ENCODE assay signal across 8 cellular contexts in the genomic region with DNA sequence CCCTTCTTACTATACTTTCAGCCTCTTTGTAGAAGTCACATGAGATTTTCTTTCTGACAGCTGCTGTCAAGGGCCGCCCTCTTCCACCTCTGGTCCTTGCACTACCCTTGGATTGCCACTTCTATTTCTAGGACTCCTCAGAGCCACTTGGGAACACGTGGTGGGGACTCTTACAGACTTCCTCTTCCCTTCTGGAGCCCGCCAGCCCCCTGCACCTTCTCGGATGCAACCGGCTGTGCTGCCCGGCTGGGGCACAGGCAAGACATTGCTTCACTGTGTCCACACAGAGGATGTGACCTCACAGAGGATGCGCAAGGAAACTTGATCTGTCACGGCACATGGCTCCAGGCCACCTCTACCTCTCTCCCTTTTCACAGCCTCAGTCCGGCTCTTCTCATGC. TPM values are rescaled to one million over a fixed set of nuclear protein-coding genes. Genes with fewer than 3 reads are reported as not detected.
DNase-seq lines count a peak whose midpoint lies in the region; ATAC-seq and TF ChIP-seq lines count a peak whose summit lies in the region.

No MANE protein-coding gene starts in this region.

- no peak for ATAC-seq in HG02678 (IDR thresholded peaks at IDR 0.05; ENCODE audit: unreplicated experiment)
- no peak for ATAC-seq in HG02759 (IDR thresholded peaks at IDR 0.05; ENCODE audit: unreplicated experiment)

- no peak overlapping the region for H3K27ac Mint-ChIP-seq in nephron progenitor cell

- DNase-seq in DMS79 (lab: John Stamatoyannopoulos, UW) (peak; percentile 87), NCI-H187 treated with DMSO at 0.1 percent for 48 hours (lab: John Stamatoyannopoulos, UW) (peak; percentile 41), adrenal gland (peak in 6 of 7 donors; percentile 59 to 83 (median 75)), nephron progenitor cell (no peak), NCI-H1930 (lab: John Stamatoyannopoulos, UW) (no peak), kidney glomerular epithelial cell (lab: John Stamatoyannopoulos, UW) (no peak)

- intact Hi-C loops in adrenal gland (cut with DNase I), result no loop called here

- no peaks in the 10 kb centered on the region for H3K36me3 ChIP-seq in adrenal gland (replicated peaks in 1 of 2)

- TF ChIP-seq POLR2A in adrenal gland (IDR thresholded peaks at IDR 0.05), result no peak

- peaks cover 15% of the 10 kb centered on the region for H3K27me3 Mint-ChIP-seq in nephron progenitor cell (ENCODE audit: low read depth, poor library complexity)

- H3K36me3 Mint-ChIP-seq in nephron progenitor cell (ENCODE audit: low read depth), result no peaks in the 10 kb centered on the region

- H3K9me3 ChIP-seq in adrenal gland (replicated peaks in 1 of 3), result no peaks in the 10 kb centered on the region

- no peaks in the 10 kb centered on the region for H3K27me3 ChIP-seq in adrenal gland

- H3K4me1 Mint-ChIP-seq in nephron progenitor cell, result peaks cover 68% of the 10 kb centered on the region

- peak overlapping the region in 1 of 5 donors; percentile 45 for H3K27ac ChIP-seq in adrenal gland

- TF ChIP-seq CTCF in adrenal gland (IDR thresholded peaks at IDR 0.05) (no peak), nephron progenitor cell (IDR thresholded peaks at IDR 0.05) (no peak)

- H3K4me1 ChIP-seq in adrenal gland (replicated peaks in 1 of 2), result peaks cover 13 to 44% of the 10 kb centered on the region in 2 donors

- no peak overlapping the region for H3K4me3 ChIP-seq in adrenal gland

- WGBS in adrenal gland, 4 donors, result 34 to 69% (median 49%) methylated on average over 7 to 9 of the region's 9 CpGs

- no peaks in the 10 kb centered on the region for H3K9me3 Mint-ChIP-seq in nephron progenitor cell

- peak overlapping the region; percentile 43 for H3K4me3 Mint-ChIP-seq in nephron progenitor cell

RNA-seq across cellular contexts. Expression of a gene that starts 2.4 kb away (rescaled TPM):
- total RNA-seq in adrenal gland, result 10 to 100 TPM in 1 of 8 donors, 1 to 10 TPM in 7; 3.6 to 11.1 (median 7.7) TPM
- polyA plus RNA-seq in adrenal gland, result 1 to 10 TPM; 2.9 to 5.1 (median 3.5) TPM

RNA-seq across cellular contexts. Expression of a gene that starts 39.4 kb away (rescaled TPM):
- 10 to 100 TPM; 22.8 to 57.9 (median 38.7) TPM for total RNA-seq in adrenal gland
- 10 to 100 TPM in 2 of 3 donors, 1 to 10 TPM in 1; 9.3 to 25.2 (median 10.4) TPM for polyA plus RNA-seq in adrenal gland

Comparison
In these comparisons a context has a peak if more than half of its experiments do, and no peak if none do; other contexts are left out.
1. DNase-seq: peak in DMS79 (single experiment), NCI-H187 treated with DMSO at 0.1 percent for 48 hours (single experiment) and adrenal gland (6 of 7); none in nephron progenitor cell (single experiment), NCI-H1930 (0 of 2) and kidney glomerular epithelial cell (single experiment).